Comparison of ENCODE assay signal across 19 cellular contexts in the genomic region with DNA sequence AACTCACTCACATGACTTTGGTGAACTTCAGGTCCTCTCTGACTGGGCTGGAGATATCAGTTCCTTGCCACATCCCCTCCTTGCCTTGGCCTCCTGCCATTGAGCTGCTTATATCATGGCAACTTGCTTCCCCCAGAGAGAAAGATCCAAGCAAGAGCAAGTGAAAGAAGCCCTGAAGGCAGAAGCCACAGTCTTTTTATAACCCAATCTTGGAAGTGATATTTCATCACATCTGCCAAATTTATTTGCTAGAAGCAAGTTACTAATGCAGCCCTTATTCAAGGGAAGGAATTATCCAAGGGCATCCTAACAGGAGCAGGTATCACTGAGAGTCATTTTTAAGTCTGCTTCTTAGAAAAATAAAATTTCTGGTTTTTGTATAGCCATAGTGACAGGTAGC.
"Had no signal": no experiment of that assay in that cellular context is flagged by ENCODE, and none has a peak within 500 bp of the region (broad histone marks: within the 10 kb centered on the region; RNA-seq: fewer than 3 reads in every experiment).

No MANE protein-coding gene starts in this region.

- H3K9me3 ChIP-seq: colonic mucosa, lower lobe of right lung had no signal

- ATAC-seq: effector memory CD8-positive, alpha-beta T cell; foreskin keratinocyte; gastroesophageal sphincter; heart left ventricle; left cardiac atrium; left lung; left ventricle myocardium superior; lower lobe of right lung; naive thymus-derived CD4-positive, alpha-beta T cell had no signal

- H3K4me1 ChIP-seq: colonic mucosa, esophagus muscularis mucosa, gastroesophageal sphincter, heart left ventricle, left lung, lower lobe of right lung had no signal

- DNase-seq: colonic mucosa; cortex of kidney; effector CD8-positive, alpha-beta T cell; effector memory CD8-positive, alpha-beta T cell; foreskin keratinocyte; heart left ventricle; hypothalamus; left cardiac atrium; left lung; left ventricle myocardium superior; lower lobe of right lung; mesendoderm; midbrain; naive thymus-derived CD4-positive, alpha-beta T cell had no signal

- H3K4me1 Mint-ChIP-seq: memory B cell; naive thymus-derived CD4-positive, alpha-beta T cell had no signal

- H3K4me3 Mint-ChIP-seq: dendritic cell treated with granulocyte-macrophage colony-stimulating factor and Interleukin-4, amounts not matched to agents 40 ng/mL and 50 ng/mL, for 4 days; effector memory CD8-positive, alpha-beta T cell; memory B cell; naive thymus-derived CD4-positive, alpha-beta T cell had no signal

- H3K36me3 ChIP-seq: colonic mucosa, esophagus muscularis mucosa, gastroesophageal sphincter, heart left ventricle, left lung, lower lobe of right lung had no signal

- H3K27me3 ChIP-seq: colonic mucosa, esophagus muscularis mucosa, foreskin keratinocyte, gastroesophageal sphincter, heart left ventricle, hepatocyte, left lung had no signal

- H3K27ac ChIP-seq: colonic mucosa, esophagus muscularis mucosa, foreskin keratinocyte, gastroesophageal sphincter, heart left ventricle, hepatocyte, left lung, lower lobe of right lung had no signal

- H3K27ac Mint-ChIP-seq: dendritic cell treated with granulocyte-macrophage colony-stimulating factor and Interleukin-4, amounts not matched to agents 40 ng/mL and 50 ng/mL, for 4 days; effector memory CD8-positive, alpha-beta T cell; memory B cell; naive thymus-derived CD4-positive, alpha-beta T cell had no signal

- H3K4me3 ChIP-seq: colonic mucosa, esophagus muscularis mucosa, gastroesophageal sphincter, heart left ventricle, hepatocyte, left lung, lower lobe of right lung had no signal

- H3K27me3 Mint-ChIP-seq: dendritic cell treated with granulocyte-macrophage colony-stimulating factor and Interleukin-4, amounts not matched to agents 40 ng/mL and 50 ng/mL, for 4 days; memory B cell had no signal
